In the genomic region with DNA sequence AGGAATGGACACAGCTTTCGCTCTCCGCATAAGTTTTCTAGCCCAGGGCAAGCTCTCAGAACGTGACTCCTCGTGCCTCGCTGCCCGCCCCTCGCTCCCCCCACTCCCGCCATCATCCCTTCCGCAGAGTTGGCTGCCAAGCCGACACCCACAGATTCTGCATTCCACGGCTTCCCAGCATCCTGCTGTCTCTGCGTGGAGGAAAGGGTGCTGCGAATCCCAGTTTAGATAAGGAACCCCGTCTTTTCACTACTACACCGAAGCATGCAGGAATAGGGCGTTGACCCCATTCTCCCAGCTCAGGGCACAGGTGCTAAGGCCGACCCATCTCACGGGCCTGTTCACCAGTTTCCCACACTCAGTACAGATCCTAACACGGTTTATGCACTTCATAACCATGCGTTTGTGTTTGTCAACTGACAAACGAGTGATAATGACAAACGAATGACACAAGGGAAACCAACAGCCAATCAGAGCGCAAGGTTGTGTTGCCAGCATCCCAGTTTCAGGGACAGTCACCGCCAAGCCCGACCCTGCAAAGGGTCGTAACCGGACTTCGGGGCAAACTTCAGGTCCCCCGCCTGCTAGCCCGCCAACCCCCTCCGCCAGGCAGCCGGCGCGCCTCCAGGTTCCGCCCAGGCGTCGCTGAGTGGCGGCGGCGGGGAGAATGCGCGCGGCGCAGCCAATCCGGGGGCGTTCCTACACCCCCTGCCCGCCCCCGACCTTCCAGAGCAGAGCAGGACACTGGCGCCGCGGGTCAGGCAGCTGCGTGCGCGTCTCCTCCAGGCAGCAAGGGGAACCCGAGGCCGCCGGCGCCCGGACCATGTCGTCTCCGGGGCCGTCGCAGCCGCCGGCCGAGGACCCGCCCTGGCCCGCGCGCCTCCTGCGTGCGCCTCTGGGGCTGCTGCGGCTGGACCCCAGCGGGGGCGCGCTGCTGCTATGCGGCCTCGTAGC, we compare ENCODE assay signal across 8 cellular contexts. TPM values are rescaled to one million over a fixed set of nuclear protein-coding genes. Genes with fewer than 3 reads are reported as not detected.
DNase-seq lines count a peak whose midpoint lies in the region; ATAC-seq and TF ChIP-seq lines count a peak whose summit lies in the region.

Gene CYP2U1, plus strand, starts transcription at position 729 of the 954 bp plus-strand sequence. Its CDS starts 95 bp downstream, at position 824.

- H3K4me2 ChIP-seq in Karpas-422 (ENCODE audit: low read depth, low read length, poor library complexity, severe bottlenecking) (peak within 1 kb of the TSS; percentile 97), parathyroid adenoma (ENCODE audit: low read length) (peak within 1 kb of the TSS; percentile 90)

- H3K4me3 ChIP-seq in Karpas-422 (ENCODE audit: low read length) (peak within 1 kb of the TSS; percentile 84), parathyroid adenoma (ENCODE audit: low read depth, low read length) (peak within 1 kb of the TSS; percentile 69), thyroid gland (replicated peaks in 1 of 3) (peak within 1 kb of the TSS; percentile 42 to 79 (median 71))

- H3K27ac ChIP-seq in Karpas-422 (ENCODE audit: low read length), result no peak within 1 kb of the TSS
- H3K27ac ChIP-seq in parathyroid adenoma, result no peak within 1 kb of the TSS
- peak within 1 kb of the TSS; percentile 4 to 69 (median 60) for H3K27ac ChIP-seq in thyroid gland

- H3K4me1 ChIP-seq in Karpas-422 (ENCODE audit: low read length) (peaks cover 18% of the 10 kb centered on the region), parathyroid adenoma (peaks cover 4% of the 10 kb centered on the region), thyroid gland (peaks cover 6 to 7% of the 10 kb centered on the region in 2 donors)

- H3K27me3 ChIP-seq in Karpas-422 (ENCODE audit: low read length) (no peaks in the 10 kb centered on the region), parathyroid adenoma (ENCODE audit: control insufficient read depth, insufficient read depth, low read length) (no peaks in the 10 kb centered on the region), thyroid gland (no peaks in the 10 kb centered on the region)

- no peaks in the 10 kb centered on the region for H3K36me3 ChIP-seq in Karpas-422 (ENCODE audit: insufficient read depth, low read length)
- no peaks in the 10 kb centered on the region for H3K36me3 ChIP-seq in parathyroid adenoma (ENCODE audit: control insufficient read depth, insufficient read depth, low read length)
- H3K36me3 ChIP-seq in thyroid gland, result no peaks in the 10 kb centered on the region

- H3K4me3 Mint-ChIP-seq in activated naive CD8-positive, alpha-beta T cell, result peak within 1 kb of the TSS; percentile 93

- peaks cover 9% of the 10 kb centered on the region for H3K36me3 Mint-ChIP-seq in activated naive CD8-positive, alpha-beta T cell

- H3K27me3 Mint-ChIP-seq in activated naive CD8-positive, alpha-beta T cell, result no peaks in the 10 kb centered on the region

- intact Hi-C loops in Right ventricle myocardium inferior (cut with DNase I), result loop anchor here (2.0 kb wide), 1 partner anchor 58 kb away; the partner anchor contains the start of gene HADH
- intact Hi-C loops in thyroid gland (cut with DNase I), result loop anchor here (10.0 kb wide), 1 partner anchor 54 kb away; the partner anchor contains the start of gene HADH

- TF ChIP-seq POLR2A in thyroid gland (IDR thresholded peaks at IDR 0.05), result peak in 1 of 2 donors; percentile 75

- H3K9ac ChIP-seq in Karpas-422 (ENCODE audit: low read length), result peak within 1 kb of the TSS; percentile 77
- no peak within 1 kb of the TSS for H3K9ac ChIP-seq in parathyroid adenoma

- H3K79me2 ChIP-seq in Karpas-422 (ENCODE audit: low read length) (no peaks in the 10 kb centered on the region), parathyroid adenoma (no peaks in the 10 kb centered on the region)

- ATAC-seq in GM21825 (IDR thresholded peaks at IDR 0.05; ENCODE audit: unreplicated experiment), result peak; percentile 95
- peak; percentile 98 for ATAC-seq in SK-N-SH treated with all-trans-retinoic acid at 6 μM for 48 hours
- peak; percentile 99 for ATAC-seq in Right ventricle myocardium inferior

- no peaks in the 10 kb centered on the region for H3K9me2 ChIP-seq in Karpas-422 (replicated peaks; ENCODE audit: insufficient read depth, low read length)

- TF ChIP-seq CTCF in parathyroid adenoma (IDR thresholded peaks at IDR 0.05), result no peak
- peak in 2 of 6 experiments; percentile 30 to 31 for TF ChIP-seq CTCF in thyroid gland (IDR thresholded peaks at IDR 0.05)

- WGBS in thyroid gland, 2 donors, result 9% methylated on average over 28 to 31 of the region's 78 CpGs

- no peaks in the 10 kb centered on the region for H3K9me3 Mint-ChIP-seq in activated naive CD8-positive, alpha-beta T cell (ENCODE audit: low read depth)

- H3K4me1 Mint-ChIP-seq in activated naive CD8-positive, alpha-beta T cell (ENCODE audit: low read depth), result peaks cover 24% of the 10 kb centered on the region

- peak within 1 kb of the TSS; percentile 69 for H3K27ac Mint-ChIP-seq in activated naive CD8-positive, alpha-beta T cell

- no peaks in the 10 kb centered on the region for H4K20me1 ChIP-seq in Karpas-422 (ENCODE audit: insufficient read depth, low read depth, low read length)

- H3K9me3 ChIP-seq in Karpas-422 (ENCODE audit: low read length) (no peaks in the 10 kb centered on the region), parathyroid adenoma (ENCODE audit: control insufficient read depth, low read length) (no peaks in the 10 kb centered on the region), thyroid gland (no peaks in the 10 kb centered on the region)

- H2AFZ ChIP-seq in Karpas-422 (ENCODE audit: low read length), result peak within 1 kb of the TSS; percentile 99
- peak within 1 kb of the TSS; percentile 87 for H2AFZ ChIP-seq in parathyroid adenoma

- DNase-seq in ELF-1 (ENCODE audit: low read depth, low spot score), result peak; percentile 90
- peak; percentile 91 for DNase-seq in Karpas-422
- DNase-seq in Right ventricle myocardium inferior (ENCODE audit: missing footprints), result peak; percentile 96
- DNase-seq in thyroid gland, result peak; percentile 84 to 86

TF ChIP-seq in SK-N-SH treated with all-trans-retinoic acid at 6 μM for 48 hours, 23 proteins besides CTCF, POLR2A, EP300 and RAD21 (continues in another document):
- TF ChIP-seq ARNTL (CRISPR knock-in tag; IDR thresholded peaks at IDR 0.05; ENCODE audit: borderline replicate concordance, low read depth) (no peak), CSDC2 (CRISPR knock-in tag; IDR thresholded peaks at IDR 0.05) (no peak), CSRNP3 (CRISPR knock-in tag; IDR thresholded peaks at IDR 0.05) (no peak), TSHZ2 (CRISPR knock-in tag; IDR thresholded peaks at IDR 0.05) (0 out of 2 replicates have a peak, but pooled peaks have one; percentile 23), ZFP30 (CRISPR knock-in tag; IDR thresholded peaks at IDR 0.05) (no peak; the same call in 1 of the 2 replicates), PPARA (CRISPR knock-in tag; IDR thresholded peaks at IDR 0.05; ENCODE audit: borderline replicate concordance) (no peak), GLIS3 (CRISPR knock-in tag; IDR thresholded peaks at IDR 0.05) (no peak), RARB (CRISPR knock-in tag; IDR thresholded peaks at IDR 0.05) (no peak), SNAI2 (CRISPR knock-in tag; IDR thresholded peaks at IDR 0.05) (peak; percentile 7; the same call in 1 of the 2 replicates), ZNF8 (CRISPR knock-in tag; IDR thresholded peaks at IDR 0.05) (no peak)

RNA-seq across cellular contexts. Expression of gene CYP2U1, which starts in this region (rescaled TPM):
- 1.5 and 5.3 TPM in 2 replicates for total RNA-seq in Karpas-422 (2014; rRNA removed; shearing (Covaris generic); ENCODE audit: low replicate concordance)
- total RNA-seq in Right ventricle myocardium inferior (7.1 TPM), thyroid gland (10 to 100 TPM in 2 of 4 donors, 1 to 10 TPM in 2; 7.0 to 13.4 (median 8.7) TPM)

Comparison
In these comparisons a context has a peak if more than half of its experiments do, and no peak if none do; other contexts are left out.
1. H3K27ac ChIP-seq: peak in thyroid gland (3 of 3); none in Karpas-422 (single experiment) and parathyroid adenoma (single experiment).
2. Peak in every context shown above with its lines, with median percentiles within 50 percentile points of each other: DNase-seq, ATAC-seq and H3K4me3 ChIP-seq.